Comparison of ENCODE assay signal across 16 cellular contexts in the genomic region with DNA sequence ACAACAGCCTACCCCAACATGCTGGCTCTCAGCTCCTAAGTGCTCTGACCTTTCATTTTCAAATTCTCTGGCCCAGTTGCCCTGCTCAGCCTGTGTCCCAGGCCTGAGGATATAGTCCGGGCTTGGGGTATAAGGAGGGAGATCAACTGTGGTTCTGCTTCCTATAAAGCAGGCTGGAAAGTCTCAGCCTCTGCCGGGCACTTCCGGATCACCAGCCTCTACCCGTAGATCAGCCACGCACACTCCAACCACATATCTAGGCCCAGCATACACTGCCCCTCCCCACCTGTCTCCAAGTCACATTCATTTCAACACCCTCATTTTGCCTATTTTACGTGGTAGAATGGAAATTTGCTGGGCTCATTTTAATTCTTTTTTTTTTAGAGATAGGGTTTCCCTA.
"Had no signal": no experiment of that assay in that cellular context is flagged by ENCODE, and none has a peak within 500 bp of the region (broad histone marks: within the 10 kb centered on the region; RNA-seq: fewer than 3 reads in every experiment).

No MANE protein-coding gene starts in this region.

- H3K9me3 Mint-ChIP-seq: activated naive CD4-positive, alpha-beta T cell treated with anti-CD3 and anti-CD28 coated beads, Interleukin-2, amount 50 U/mL, for 72 hours; activated T-cell treated with anti-CD3 and anti-CD28 coated beads, Interleukin-2, amount 50 U/mL, for 24 hours; immature natural killer cell; nephron; T-helper 1 cell treated with Interleukin-12 subunit alpha and Interleukin-12 subunit beta and Interleukin-4 antibody, amounts not matched to agents 30 μg/mL and 1 μg/mL, for 36 hours had no signal

- ATAC-seq: activated CD4-positive, CD25-positive, alpha-beta regulatory T cell treated with anti-CD3 and anti-CD28 coated beads, Interleukin-2, amount 50 U/mL, for 24 hours; activated naive CD4-positive, alpha-beta T cell treated with anti-CD3 and anti-CD28 coated beads, Interleukin-2, amount 50 U/mL, for 72 hours; psoas muscle; sciatic nerve had no signal

- H3K27me3 ChIP-seq: brain microvascular endothelial cell, esophagus muscularis mucosa, stomach had no signal

- H3K36me3 Mint-ChIP-seq: activated naive CD4-positive, alpha-beta T cell treated with anti-CD3 and anti-CD28 coated beads, Interleukin-2, amount 50 U/mL, for 72 hours had no signal

- H3K27ac ChIP-seq: brain microvascular endothelial cell, esophagus muscularis mucosa, psoas muscle, stomach, thoracic aorta had no signal

- H3K27me3 Mint-ChIP-seq: activated T-cell treated with anti-CD3 and anti-CD28 coated beads, Interleukin-2, amount 50 U/mL, for 24 hours had no signal

- H3K27ac Mint-ChIP-seq: T-helper 1 cell treated with Interleukin-12 subunit alpha and Interleukin-12 subunit beta and Interleukin-4 antibody, amounts not matched to agents 30 μg/mL and 1 μg/mL, for 36 hours had no signal

- H3K36me3 ChIP-seq: brain microvascular endothelial cell had no signal

- H3K4me3 ChIP-seq: esophagus muscularis mucosa, psoas muscle, stomach, thoracic aorta had no signal

- H3K4me3 Mint-ChIP-seq: activated T-cell treated with anti-CD3 and anti-CD28 coated beads, Interleukin-2, amount 50 U/mL, for 24 hours; T-helper 1 cell treated with Interleukin-12 subunit alpha and Interleukin-12 subunit beta and Interleukin-4 antibody, amounts not matched to agents 30 μg/mL and 1 μg/mL, for 36 hours had no signal

- DNase-seq: activated effector memory CD4-positive, alpha-beta T cell treated with anti-CD3 and anti-CD28 coated beads, Interleukin-2, amount 50 U/mL, for 16 hours; activated T-cell treated with anti-CD3 and anti-CD28 coated beads, Interleukin-2, amount 50 U/mL, for 24 hours; brain microvascular endothelial cell; cerebellar nuclear complex; dermis blood vessel endothelial cell; glutamatergic neuron; immature natural killer cell; psoas muscle; stomach had no signal

- H3K9me3 ChIP-seq: esophagus muscularis mucosa, psoas muscle, stomach, thoracic aorta had no signal
